ENCODE assay signal across 8 cellular contexts in genomic region chr11:96235725-96236124, GRCh38.
DNase-seq lines count a peak whose midpoint lies in the region; ATAC-seq and TF ChIP-seq lines count a peak whose summit lies in the region.

No MANE protein-coding gene starts in this region.

- peaks cover 25% of the 10 kb centered on the region for H3K4me1 Mint-ChIP-seq in T-helper 1 cell treated with Interleukin-12 subunit alpha and Interleukin-12 subunit beta and Interleukin-4 antibody, amounts not matched to agents 30 μg/mL and 1 μg/mL, for 36 hours (ENCODE audit: low read depth)
- peaks cover 19% of the 10 kb centered on the region for H3K4me1 Mint-ChIP-seq in nephron progenitor cell
- peaks cover 9% of the 10 kb centered on the region for H3K4me1 Mint-ChIP-seq in type B pancreatic cell (ENCODE audit: unreplicated experiment)

- TF ChIP-seq CTCF in nephron progenitor cell (IDR thresholded peaks at IDR 0.05) (no peak), type B pancreatic cell (conservative IDR thresholded peaks at IDR 0.05) (no peak)

- ATAC-seq in GM18499 (IDR thresholded peaks at IDR 0.05; ENCODE audit: insufficient read depth, unreplicated experiment) (peak; percentile 91), GM21723 (IDR thresholded peaks at IDR 0.05; ENCODE audit: unreplicated experiment) (peak; percentile 95)

- H3K9me3 Mint-ChIP-seq in T-helper 1 cell treated with Interleukin-12 subunit alpha and Interleukin-12 subunit beta and Interleukin-4 antibody, amounts not matched to agents 30 μg/mL and 1 μg/mL, for 36 hours: no peaks in the 10 kb centered on the region
- no peaks in the 10 kb centered on the region for H3K9me3 Mint-ChIP-seq in nephron progenitor cell
- no peaks in the 10 kb centered on the region for H3K9me3 Mint-ChIP-seq in type B pancreatic cell

- no peaks in the 10 kb centered on the region for H3K27me3 Mint-ChIP-seq in T-helper 1 cell treated with Interleukin-12 subunit alpha and Interleukin-12 subunit beta and Interleukin-4 antibody, amounts not matched to agents 30 μg/mL and 1 μg/mL, for 36 hours (ENCODE audit: low read depth)
- H3K27me3 Mint-ChIP-seq in nephron progenitor cell (ENCODE audit: low read depth, poor library complexity) (no peaks in the 10 kb centered on the region), type B pancreatic cell (no peaks in the 10 kb centered on the region)

- H3K36me3 Mint-ChIP-seq in T-helper 1 cell treated with Interleukin-12 subunit alpha and Interleukin-12 subunit beta and Interleukin-4 antibody, amounts not matched to agents 30 μg/mL and 1 μg/mL, for 36 hours (ENCODE audit: low read depth): peaks cover 6% of the 10 kb centered on the region
- H3K36me3 Mint-ChIP-seq in nephron progenitor cell (ENCODE audit: low read depth): peaks cover 35% of the 10 kb centered on the region
- peaks cover 15% of the 10 kb centered on the region for H3K36me3 Mint-ChIP-seq in type B pancreatic cell

- peak overlapping the region; percentile 89 for H3K27ac Mint-ChIP-seq in T-helper 1 cell treated with Interleukin-12 subunit alpha and Interleukin-12 subunit beta and Interleukin-4 antibody, amounts not matched to agents 30 μg/mL and 1 μg/mL, for 36 hours
- H3K27ac Mint-ChIP-seq in nephron progenitor cell (peak overlapping the region; percentile 80), type B pancreatic cell (no peak overlapping the region)

- peak overlapping the region; percentile 56 for H3K4me3 Mint-ChIP-seq in T-helper 1 cell treated with Interleukin-12 subunit alpha and Interleukin-12 subunit beta and Interleukin-4 antibody, amounts not matched to agents 30 μg/mL and 1 μg/mL, for 36 hours
- H3K4me3 Mint-ChIP-seq in nephron progenitor cell (no peak overlapping the region), type B pancreatic cell (no peak overlapping the region)

- no peak for DNase-seq in nephron progenitor cell
- DNase-seq in type B pancreatic cell (ENCODE audit: extremely low spot score, unreplicated experiment): no peak
- no peak for DNase-seq in NCI-H748 (lab: John Stamatoyannopoulos, UW; ENCODE audit: unreplicated experiment)
- DNase-seq in iPS-NIHi7 (ENCODE audit: extremely low spot score): no peak
- no peak for DNase-seq in NCI-H187 (lab: John Stamatoyannopoulos, UW)
